28 cellular contexts compared by ENCODE assay signal in genomic region chr15:81093961-81094360, GRCh38. TPM values are rescaled to one million over a fixed set of nuclear protein-coding genes. Genes with fewer than 3 reads are reported as not detected.
"Had no signal": no experiment of that assay in that cellular context is flagged by ENCODE, and none has a peak within 500 bp of the region (broad histone marks: within the 10 kb centered on the region; RNA-seq: fewer than 3 reads in every experiment).

No MANE protein-coding gene starts in this region.

- H3K9me3 ChIP-seq: colonic mucosa, esophagus muscularis mucosa, esophagus squamous epithelium, gastrocnemius medialis, gastroesophageal sphincter, heart left ventricle, heart right ventricle had no signal

- H3K4me3 ChIP-seq: colonic mucosa, coronary artery, dorsolateral prefrontal cortex, esophagus muscularis mucosa, esophagus squamous epithelium, gastrocnemius medialis, gastroesophageal sphincter, heart left ventricle, heart right ventricle had no signal

- ATAC-seq: effector memory CD8-positive, alpha-beta T cell; esophagus mucosa; foreskin keratinocyte; gastrocnemius medialis; gastroesophageal sphincter; heart left ventricle; heart right ventricle had no signal

- H3K27me3 ChIP-seq: colonic mucosa, dorsolateral prefrontal cortex, gastrocnemius medialis, heart left ventricle, heart right ventricle had no signal

- H3K4me1 Mint-ChIP-seq: endodermal cell had no signal

- H3K4me1 ChIP-seq: colonic mucosa, foreskin keratinocyte had no signal

- H3K4me3 Mint-ChIP-seq: dendritic cell treated with granulocyte-macrophage colony-stimulating factor and Interleukin-4, amounts not matched to agents 40 ng/mL and 50 ng/mL, for 4 days; effector memory CD8-positive, alpha-beta T cell; endodermal cell had no signal

- H3K27ac Mint-ChIP-seq: dendritic cell treated with granulocyte-macrophage colony-stimulating factor and Interleukin-4, amounts not matched to agents 40 ng/mL and 50 ng/mL, for 4 days; effector memory CD8-positive, alpha-beta T cell; endodermal cell had no signal

- DNase-seq: colonic mucosa; cortex of kidney; dermis blood vessel endothelial cell; dorsolateral prefrontal cortex; effector CD4-positive, alpha-beta T cell; effector CD8-positive, alpha-beta T cell; effector memory CD4-positive, alpha-beta T cell; effector memory CD8-positive, alpha-beta T cell; endodermal cell; erythroblast; esophagus squamous epithelium; foreskin fibroblast; foreskin keratinocyte; foreskin melanocyte; gastrocnemius medialis; glutamatergic neuron; head of caudate nucleus; heart left ventricle; heart right ventricle had no signal

- H3K36me3 ChIP-seq: colonic mucosa, esophagus muscularis mucosa, esophagus squamous epithelium, gastrocnemius medialis, gastroesophageal sphincter, heart left ventricle, heart right ventricle had no signal

- H3K9me3 Mint-ChIP-seq: dendritic cell treated with granulocyte-macrophage colony-stimulating factor and Interleukin-4, amounts not matched to agents 40 ng/mL and 50 ng/mL, for 4 days; effector memory CD8-positive, alpha-beta T cell; endodermal cell had no signal

- H3K27ac ChIP-seq: colonic mucosa, coronary artery, dorsolateral prefrontal cortex, epithelial cell of prostate, esophagus muscularis mucosa, esophagus squamous epithelium, foreskin keratinocyte, gastrocnemius medialis, gastroesophageal sphincter, heart left ventricle, heart right ventricle had no signal

RNA-seq across cellular contexts. Expression of gene CFAP161, which starts 40.1 kb away (rescaled TPM):
- total RNA-seq: endodermal cell, endothelial cell of umbilical vein, epithelial cell of proximal tubule, foreskin keratinocyte, gastrocnemius medialis had no signal
- polyA plus RNA-seq: fibroblast of lung, foreskin keratinocyte had no signal
